In genomic region chr11:128157423-128158298, GRCh38 we compare ENCODE assay signal across 8 cellular contexts.
A peak's percentile ranks its signal among the peaks of the same experiment; 100 is the strongest.
DNase-seq lines count a peak whose midpoint lies in the region; ATAC-seq, FAIRE-seq and TF ChIP-seq lines count a peak whose summit lies in the region.

No MANE protein-coding gene starts in this region.

- H4K8ac ChIP-seq in trophoblast cell (ENCODE audit: low read depth, low read length): no peak overlapping the region

- in situ Hi-C loops in KBM-7 (cut with MboI; ENCODE audit: low pct_unique_long_range_greater_than_20kb, low sequenced_read_pairs): no loop called here

- no peak for TF ChIP-seq EP300 in gastroesophageal sphincter (IDR thresholded peaks at IDR 0.05)

- H4K91ac ChIP-seq in trophoblast cell (ENCODE audit: low read depth, low read length): no peak overlapping the region

- H3K27me3 Mint-ChIP-seq in activated T-helper 2 cell treated with anti-CD3 and anti-CD28 coated beads, Interferon-gamma antibody, Interleukin-2, Interleukin-4, amounts not matched to agents 10 μg/mL and 5 μg/mL and 100 μg/mL, durations not matched to agents 14 hours and 24 hours and 36 hours (ENCODE audit: low read depth): no peaks in the 10 kb centered on the region

- FAIRE-seq in RCC 7860 (lab: Jason Lieb, UNC): peak; percentile 33

- no peak overlapping the region for H4K12ac ChIP-seq in trophoblast cell (ENCODE audit: low read depth, low read length)

- H2AFZ ChIP-seq in trophoblast cell (ENCODE audit: insufficient read depth, low read length, poor library complexity): no peak overlapping the region

- H3K27me3 ChIP-seq in gastroesophageal sphincter: no peaks in the 10 kb centered on the region
- no peaks in the 10 kb centered on the region for H3K27me3 ChIP-seq in trophoblast cell (ENCODE audit: insufficient read depth, low read length)

- H3K36me3 Mint-ChIP-seq in activated T-helper 2 cell treated with anti-CD3 and anti-CD28 coated beads, Interferon-gamma antibody, Interleukin-2, Interleukin-4, amounts not matched to agents 10 μg/mL and 5 μg/mL and 100 μg/mL, durations not matched to agents 14 hours and 24 hours and 36 hours (ENCODE audit: low read depth): no peaks in the 10 kb centered on the region

- H3K4me3 Mint-ChIP-seq in activated T-helper 2 cell treated with anti-CD3 and anti-CD28 coated beads, Interferon-gamma antibody, Interleukin-2, Interleukin-4, amounts not matched to agents 10 μg/mL and 5 μg/mL and 100 μg/mL, durations not matched to agents 14 hours and 24 hours and 36 hours (ENCODE audit: low read depth): no peak overlapping the region

- TF ChIP-seq CTCF in gastroesophageal sphincter (IDR thresholded peaks at IDR 0.05): peak; percentile 64 to 83 (median 76)

- H2BK5ac ChIP-seq in trophoblast cell (ENCODE audit: low read depth, low read length, poor library complexity): no peak overlapping the region

- no peak overlapping the region for H2BK12ac ChIP-seq in trophoblast cell (ENCODE audit: low read length)

- TF ChIP-seq POLR2A in gastroesophageal sphincter (IDR thresholded peaks at IDR 0.05): no peak

- H3K9me3 ChIP-seq in gastroesophageal sphincter (no peaks in the 10 kb centered on the region), trophoblast cell (ENCODE audit: insufficient read depth, low read depth, low read length) (no peaks in the 10 kb centered on the region)

- H3K9ac ChIP-seq in trophoblast cell (ENCODE audit: low read length): no peak overlapping the region

- H3K4me3 ChIP-seq in gastroesophageal sphincter (peak overlapping the region in 1 of 2 donors; percentile 19), trophoblast cell (ENCODE audit: low read depth, low read length) (no peak overlapping the region)

- no peak overlapping the region for H3K4ac ChIP-seq in trophoblast cell (ENCODE audit: low read depth, low read length)

- no peaks in the 10 kb centered on the region for H3K9me3 Mint-ChIP-seq in activated T-helper 2 cell treated with anti-CD3 and anti-CD28 coated beads, Interferon-gamma antibody, Interleukin-2, Interleukin-4, amounts not matched to agents 10 μg/mL and 5 μg/mL and 100 μg/mL, durations not matched to agents 14 hours and 24 hours and 36 hours

- H3K36me3 ChIP-seq in gastroesophageal sphincter: no peaks in the 10 kb centered on the region
- H3K36me3 ChIP-seq in trophoblast cell (ENCODE audit: control insufficient read depth in 1 of 2, insufficient read depth in 2 of 2, low read length in 2 of 2): no peaks in the 10 kb centered on the region

- no peak overlapping the region for H3K27ac ChIP-seq in gastroesophageal sphincter
- no peak overlapping the region for H3K27ac ChIP-seq in trophoblast cell (ENCODE audit: low read depth, low read length)

- DNase-seq in GF-D8 (lab: John Stamatoyannopoulos, UW): peak; percentile 84
- DNase-seq in KBM-7: peak; percentile 83
- DNase-seq in RCC 7860 (ENCODE audit: low spot score): peak; percentile 55
- DNase-seq in activated T-helper 2 cell treated with anti-CD3 and anti-CD28 coated beads, Interferon-gamma antibody, Interleukin-2, Interleukin-4, amounts not matched to agents 10 μg/mL and 5 μg/mL and 100 μg/mL, durations not matched to agents 14 hours and 24 hours and 36 hours (ENCODE audit: low spot score): peak; percentile 39
- peak; percentile 75 to 94 for DNase-seq in trophoblast cell

- H2AK5ac ChIP-seq in trophoblast cell (ENCODE audit: low read length): no peak overlapping the region

- peak overlapping the region; percentile 81 for H3K27ac Mint-ChIP-seq in activated T-helper 2 cell treated with anti-CD3 and anti-CD28 coated beads, Interferon-gamma antibody, Interleukin-2, Interleukin-4, amounts not matched to agents 10 μg/mL and 5 μg/mL and 100 μg/mL, durations not matched to agents 14 hours and 24 hours and 36 hours

- peaks cover 2% of the 10 kb centered on the region for H3K79me1 ChIP-seq in trophoblast cell (ENCODE audit: low read length)

- H3K79me2 ChIP-seq in trophoblast cell (ENCODE audit: control insufficient read depth, insufficient read depth, low read length, poor library complexity): no peaks in the 10 kb centered on the region

- peaks cover 26% of the 10 kb centered on the region for H3K4me1 Mint-ChIP-seq in activated T-helper 2 cell treated with anti-CD3 and anti-CD28 coated beads, Interferon-gamma antibody, Interleukin-2, Interleukin-4, amounts not matched to agents 10 μg/mL and 5 μg/mL and 100 μg/mL, durations not matched to agents 14 hours and 24 hours and 36 hours (ENCODE audit: low read depth)

- peak overlapping the region; percentile 54 for H3K4me2 ChIP-seq in trophoblast cell (ENCODE audit: low read length)

- no peak overlapping the region for H3K18ac ChIP-seq in trophoblast cell (ENCODE audit: low read length)

- no peak overlapping the region for H3K23ac ChIP-seq in trophoblast cell (ENCODE audit: low read length)

- no peak overlapping the region for H3K14ac ChIP-seq in trophoblast cell (ENCODE audit: low read length)

- ATAC-seq in GM21825 (IDR thresholded peaks at IDR 0.05; ENCODE audit: unreplicated experiment) (peak; percentile 87), gastroesophageal sphincter (peak; percentile 72), HG02970 (IDR thresholded peaks at IDR 0.05; ENCODE audit: low FRiP score, unreplicated experiment) (no peak)

- no peak overlapping the region for H2BK120ac ChIP-seq in trophoblast cell (ENCODE audit: insufficient read depth, low read length, poor library complexity)

- H3K4me1 ChIP-seq in gastroesophageal sphincter (no peaks in the 10 kb centered on the region), trophoblast cell (ENCODE audit: control insufficient read depth in 1 of 2, insufficient read depth in 2 of 2, low read length in 2 of 2) (peaks cover 0 to 2% of the 10 kb centered on the region in 2 experiments)

- intact Hi-C loops in activated T-helper 2 cell treated with anti-CD3 and anti-CD28 coated beads, Interferon-gamma antibody, Interleukin-2, Interleukin-4, amounts not matched to agents 10 μg/mL and 5 μg/mL and 100 μg/mL, durations not matched to agents 14 hours and 24 hours and 36 hours (cut with micrococcal nuclease): loop anchor here (1.0 to 10.0 kb wide), 10 partner anchors 25 to 673 kb away; no protein-coding TSS in a partner anchor

- 14 to 42% methylated on average over 4 to 5 of the region's 5 CpGs for WGBS in gastroesophageal sphincter (ENCODE audit: low coverage in 1 of 2), 2 donors
- no CpG with 5 or more reads among the region's 5 CpGs for WGBS in trophoblast cell (ENCODE audit: extremely low coverage, insufficient coverage, insufficient read length)
